ENCODE assay signal across 8 cellular contexts in the genomic region with DNA sequence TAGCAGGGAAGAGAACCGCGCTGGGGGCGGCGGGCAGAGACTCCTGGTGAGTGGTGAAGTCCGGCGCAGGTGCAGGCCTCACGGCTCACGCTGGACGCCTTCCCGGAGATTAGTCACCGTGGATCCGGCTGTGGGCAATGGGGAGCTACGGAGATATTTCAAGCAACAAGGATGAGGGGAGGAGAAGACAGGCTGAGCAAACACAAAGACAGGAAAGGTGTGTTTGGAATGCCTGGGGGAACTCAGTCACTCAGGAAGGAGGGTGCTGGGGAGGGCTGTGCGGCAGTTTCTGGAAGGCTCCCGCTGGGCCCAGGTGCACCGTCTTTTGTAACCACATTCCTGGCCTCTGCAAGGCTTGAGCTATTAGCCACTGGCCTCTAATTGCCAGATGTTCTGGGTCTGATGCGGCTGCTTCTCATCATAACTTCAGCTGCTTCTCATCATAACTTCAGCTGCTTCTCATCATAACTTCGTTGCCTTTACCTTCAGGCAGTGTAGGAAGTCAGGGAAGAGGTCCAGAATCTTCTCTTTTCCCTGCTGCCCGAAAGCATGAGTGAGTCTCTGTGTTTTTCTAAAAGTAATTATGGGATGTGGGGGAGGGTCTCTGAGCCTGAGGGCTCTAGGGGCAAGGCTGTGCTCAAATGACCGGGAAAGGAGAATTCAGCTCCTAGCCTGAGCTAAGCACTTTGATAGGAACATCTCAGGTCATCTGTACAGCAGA.
DNase-seq lines count a peak whose midpoint lies in the region; ATAC-seq and TF ChIP-seq lines count a peak whose summit lies in the region.

No MANE protein-coding gene starts in this region.

- POLR2A ChIA-PET in Panc1 (lab: Charles Lee) (no interaction called here), A673 (lab: Charles Lee; ENCODE audit: low non-redundant PET) (interaction anchor here (0.7 kb wide), 1 partner anchor 49 kb away, joined by 4 read pairs; no protein-coding TSS in a partner anchor)

- H3K27ac ChIP-seq in Panc1 (ENCODE audit: low read length), result peak overlapping the region; percentile 99
- H3K27ac ChIP-seq in foreskin keratinocyte, result peak overlapping the region; percentile 72
- no peak overlapping the region for H3K27ac ChIP-seq in A673 (ENCODE audit: low read depth, low read length, poor library complexity, severe bottlenecking)

- peak; percentile 77 for DNase-seq in EL
- DNase-seq in Panc1 (ENCODE audit: low read depth, low spot score), result peak; percentile 84
- peak; percentile 99 to 100 for DNase-seq in foreskin keratinocyte
- peak; percentile 31 for DNase-seq in occipital lobe (lab: John Stamatoyannopoulos, UW)
- DNase-seq in A673 (ENCODE audit: low spot score), result no peak
- no peak for DNase-seq in SKM-1 (lab: John Stamatoyannopoulos, UW; ENCODE audit: unreplicated experiment)
- DNase-seq in middle frontal gyrus (ENCODE audit: extremely low spot score, low spot score), result no peak

- ATAC-seq in Panc1 (peak; percentile 93), foreskin keratinocyte (peak; percentile 98), GM21447 (IDR thresholded peaks at IDR 0.05; ENCODE audit: unreplicated experiment) (no peak)

- intact Hi-C loops in Panc1 (cut with micrococcal nuclease; ENCODE audit: unreplicated experiment) (no loop called here), A673 (cut with micrococcal nuclease; ENCODE audit: unreplicated experiment) (no loop called here)

- CTCF ChIA-PET in Panc1 (lab: Charles Lee) (interaction anchor here (0.6 to 1.2 kb wide), 4 partner anchors 10 to 890 kb away, joined by 3 to 6 read pairs (median 4); no protein-coding TSS in a partner anchor), A673 (lab: Charles Lee) (no interaction called here)

- TF ChIP-seq CTCF in Panc1 (IDR thresholded peaks at IDR 0.05) (no peak), foreskin keratinocyte (conservative IDR thresholded peaks at IDR 0.05) (peak; percentile 12), A673 (conservative IDR thresholded peaks at IDR 0.05; ENCODE audit: low read depth, low read length) (no peak)

- in situ Hi-C loops in Panc1 (cut with HindIII; ENCODE audit: low pct_unique_long_range_greater_than_20kb, low sequenced_read_pairs), result no loop called here

- no peaks in the 10 kb centered on the region for H3K27me3 ChIP-seq in Panc1 (ENCODE audit: control insufficient read depth, insufficient read depth, low read length)
- no peaks in the 10 kb centered on the region for H3K27me3 ChIP-seq in foreskin keratinocyte
- no peaks in the 10 kb centered on the region for H3K27me3 ChIP-seq in A673 (replicated peaks; ENCODE audit: insufficient read depth, low read depth, low read length, poor library complexity)

- H3K36me3 ChIP-seq in Panc1 (ENCODE audit: control insufficient read depth, insufficient read depth, low read length) (no peaks in the 10 kb centered on the region), A673 (ENCODE audit: insufficient read depth, low read length, poor library complexity, severe bottlenecking) (peaks cover 12% of the 10 kb centered on the region)

- peaks cover 13% of the 10 kb centered on the region; the same call in 1 of the 2 replicates for H3K9me3 ChIP-seq in Panc1 (ENCODE audit: control insufficient read depth, insufficient read depth, low read depth, low read length)
- no peaks in the 10 kb centered on the region for H3K9me3 ChIP-seq in A673 (ENCODE audit: low read depth, low read length, poor library complexity, severe bottlenecking)

- H3K4me1 ChIP-seq in Panc1 (ENCODE audit: control insufficient read depth, insufficient read depth, low read length), result peaks cover 29% of the 10 kb centered on the region
- peaks cover 26% of the 10 kb centered on the region for H3K4me1 ChIP-seq in foreskin keratinocyte
- H3K4me1 ChIP-seq in A673 (ENCODE audit: insufficient read depth, low read length, poor library complexity, severe bottlenecking), result peaks cover 7% of the 10 kb centered on the region

- no TSS peak for BruUV-seq in Panc1 (replicated peaks; lab: Mats Ljungman, UMichigan)
- BruUV-seq in A673 (replicated peaks; lab: Mats Ljungman, UMichigan), result no TSS peak

- H3K4me3 ChIP-seq in Panc1 (ENCODE audit: low read depth in 2 of 2, low read length in 2 of 2) (peak overlapping the region in 1 of 2 experiments; percentile 39; a peak in 2 of 4 replicates), A673 (ENCODE audit: low read depth, low read length, poor library complexity, severe bottlenecking) (no peak overlapping the region)

Comparison
In these comparisons a context has a peak if more than half of its experiments do, and no peak if none do; other contexts are left out.
1. DNase-seq: peak in EL (single experiment), Panc1 (single experiment), foreskin keratinocyte (2 of 2) and occipital lobe (single experiment); none in A673 (single experiment), SKM-1 (single experiment) and middle frontal gyrus (single experiment).